ENCODE assay signal across 16 cellular contexts in genomic region chr1:19861034-19861433, GRCh38. TPM values are rescaled to one million over a fixed set of nuclear protein-coding genes. Genes with fewer than 3 reads are reported as not detected.
DNase-seq lines count a peak whose midpoint lies in the region; ATAC-seq, FAIRE-seq and TF ChIP-seq lines count a peak whose summit lies in the region.
"Had no signal": no experiment of that assay in that cellular context is flagged by ENCODE, and none has a peak within 500 bp of the region (broad histone marks: within the 10 kb centered on the region; RNA-seq: fewer than 3 reads in every experiment).

No MANE protein-coding gene starts in this region.

- H3K4me3 Mint-ChIP-seq in Calu3 (ENCODE audit: low read depth, unreplicated experiment) = no peak overlapping the region
- no peak overlapping the region for H3K4me3 Mint-ChIP-seq in activated CD4-positive, alpha-beta memory T cell treated with anti-CD3 and anti-CD28 coated beads for 36 hours
- H3K4me3 Mint-ChIP-seq: activated T-cell treated with anti-CD3 and anti-CD28 coated beads, Interleukin-2, amount 50 U/mL, for 72 hours had no signal

- POLR2A ChIA-PET in activated CD4-positive, alpha-beta memory T cell treated with anti-CD3 and anti-CD28 coated beads for 36 hours (lab: Charles Lee) = no interaction called here

- peak; percentile 28 for ATAC-seq in omental fat pad (ENCODE audit: low FRiP score)
- ATAC-seq in activated CD4-positive, CD25-positive, alpha-beta regulatory T cell treated with anti-CD3 and anti-CD28 coated beads, Interleukin-2, amount 50 U/mL, for 24 hours = no peak
- ATAC-seq: activated T-cell treated with anti-CD3 and anti-CD28 coated beads, Interleukin-2, amount 50 U/mL, for 72 hours had no signal

- CTCF ChIA-PET in Calu3 (lab: Charles Lee) = interaction anchor here (1.0 kb wide), 1 partner anchor 9 kb away, joined by 3 read pairs; no protein-coding TSS in a partner anchor
- CTCF ChIA-PET in activated CD4-positive, alpha-beta memory T cell treated with anti-CD3 and anti-CD28 coated beads for 36 hours (lab: Charles Lee) = no interaction called here

- BruUV-seq in Calu3 (replicated peaks; lab: Mats Ljungman, UMichigan) = no TSS peak

- intact Hi-C loops in Calu3 (cut with micrococcal nuclease; ENCODE audit: unreplicated experiment) = loop anchor here (5.0 kb wide), 1 partner anchor 44 kb away; the partner anchor contains the start of gene RNF186
- intact Hi-C loops in activated CD4-positive, alpha-beta memory T cell treated with anti-CD3 and anti-CD28 coated beads for 36 hours (cut with micrococcal nuclease) = no loop called here

- H3K36me3 Mint-ChIP-seq in Calu3 (ENCODE audit: insufficient read depth, unreplicated experiment) = peaks cover 7% of the 10 kb centered on the region
- peaks cover 2% of the 10 kb centered on the region for H3K36me3 Mint-ChIP-seq in activated CD4-positive, alpha-beta memory T cell treated with anti-CD3 and anti-CD28 coated beads for 36 hours

- TF ChIP-seq CTCF in Calu3 (IDR thresholded peaks at IDR 0.05; ENCODE audit: unreplicated experiment) = no peak
- no peak for TF ChIP-seq CTCF in omental fat pad (IDR thresholded peaks at IDR 0.05)

- peak; percentile 50 for DNase-seq in Calu3
- peak; percentile 85 for DNase-seq in M059J (ENCODE audit: low read depth)
- DNase-seq in omental fat pad (ENCODE audit: low spot score) = no peak
- DNase-seq in stimulated activated naive CD4-positive, alpha-beta T cell (lab: John Stamatoyannopoulos, UW) = no peak
- DNase-seq in KG1 (lab: John Stamatoyannopoulos, UW) = no peak
- no peak for DNase-seq in activated CD4-positive, alpha-beta memory T cell treated with anti-CD3 and anti-CD28 coated beads for 36 hours
- DNase-seq: activated CD4-positive, alpha-beta T cell treated with anti-CD3 and anti-CD28 coated beads, Interleukin-2, amount 50 U/mL, for 1 hour; activated T-cell treated with anti-CD3 and anti-CD28 coated beads, Interleukin-2, amount 50 U/mL, for 72 hours; AML-193; Kasumi-1; midbrain; SHP77 had no signal

- H3K9me3 Mint-ChIP-seq in Calu3 (ENCODE audit: low read depth, unreplicated experiment) = peaks cover 4% of the 10 kb centered on the region
- H3K9me3 Mint-ChIP-seq in activated CD4-positive, alpha-beta memory T cell treated with anti-CD3 and anti-CD28 coated beads for 36 hours = peaks cover 8% of the 10 kb centered on the region

- H3K4me1 Mint-ChIP-seq in Calu3 (ENCODE audit: low read depth, unreplicated experiment) = peaks cover 29% of the 10 kb centered on the region
- H3K4me1 Mint-ChIP-seq in activated CD4-positive, alpha-beta memory T cell treated with anti-CD3 and anti-CD28 coated beads for 36 hours (ENCODE audit: low read depth) = no peaks in the 10 kb centered on the region

- peak; percentile 18 for FAIRE-seq in colon (lab: Jason Lieb, UNC)
- FAIRE-seq: H1 had no signal

- peak overlapping the region; percentile 47 for H3K27ac Mint-ChIP-seq in Calu3 (ENCODE audit: unreplicated experiment)
- no peak overlapping the region for H3K27ac Mint-ChIP-seq in activated CD4-positive, alpha-beta memory T cell treated with anti-CD3 and anti-CD28 coated beads for 36 hours
- H3K27ac Mint-ChIP-seq: activated T-cell treated with anti-CD3 and anti-CD28 coated beads, Interleukin-2, amount 50 U/mL, for 72 hours had no signal

- H3K27me3 Mint-ChIP-seq in Calu3 (ENCODE audit: unreplicated experiment) = no peaks in the 10 kb centered on the region
- peaks cover 21% of the 10 kb centered on the region for H3K27me3 Mint-ChIP-seq in activated CD4-positive, alpha-beta memory T cell treated with anti-CD3 and anti-CD28 coated beads for 36 hours

RNA-seq across cellular contexts. Expression of gene OTUD3, which starts 21.2 kb away (rescaled TPM):
- total RNA-seq in Calu3 (2022) (7.4 and 14.7 TPM in 2 replicates), omental fat pad (1 to 10 TPM; 4.4 to 7.6 (median 5.3) TPM)
- 1.6 and 3.5 TPM in 2 replicates for total RNA-seq in M059J (2014; rRNA removed; shearing (Covaris generic))
- 1 to 10 TPM; 6.9 to 8.4 TPM for total RNA-seq in activated CD4-positive, alpha-beta memory T cell treated with anti-CD3 and anti-CD28 coated beads for 36 hours

RNA-seq across cellular contexts. Expression of gene RNF186, which starts 46.0 kb away (rescaled TPM):
- not detected in 2 replicates for total RNA-seq in Calu3 (2022)
- not detected in 2 replicates for total RNA-seq in M059J (2014; rRNA removed; shearing (Covaris generic))
- not detected for total RNA-seq in omental fat pad
- not detected for total RNA-seq in activated CD4-positive, alpha-beta memory T cell treated with anti-CD3 and anti-CD28 coated beads for 36 hours
- total RNA-seq: activated T-cell treated with anti-CD3 and anti-CD28 coated beads, Interleukin-2, amount 50 U/mL, for 72 hours; dermis microvascular lymphatic vessel endothelial cell; H1 had no signal

Comparison
In these comparisons a context has a peak if more than half of its experiments do, and no peak if none do; other contexts are left out.
1. DNase-seq: peak in Calu3 (single experiment) and M059J (single experiment); none in omental fat pad (single experiment), stimulated activated naive CD4-positive, alpha-beta T cell (0 of 6), KG1 (single experiment) and activated CD4-positive, alpha-beta memory T cell treated with anti-CD3 and anti-CD28 coated beads for 36 hours (single experiment).